ENCODE assay signal across 13 cellular contexts in the genomic region with DNA sequence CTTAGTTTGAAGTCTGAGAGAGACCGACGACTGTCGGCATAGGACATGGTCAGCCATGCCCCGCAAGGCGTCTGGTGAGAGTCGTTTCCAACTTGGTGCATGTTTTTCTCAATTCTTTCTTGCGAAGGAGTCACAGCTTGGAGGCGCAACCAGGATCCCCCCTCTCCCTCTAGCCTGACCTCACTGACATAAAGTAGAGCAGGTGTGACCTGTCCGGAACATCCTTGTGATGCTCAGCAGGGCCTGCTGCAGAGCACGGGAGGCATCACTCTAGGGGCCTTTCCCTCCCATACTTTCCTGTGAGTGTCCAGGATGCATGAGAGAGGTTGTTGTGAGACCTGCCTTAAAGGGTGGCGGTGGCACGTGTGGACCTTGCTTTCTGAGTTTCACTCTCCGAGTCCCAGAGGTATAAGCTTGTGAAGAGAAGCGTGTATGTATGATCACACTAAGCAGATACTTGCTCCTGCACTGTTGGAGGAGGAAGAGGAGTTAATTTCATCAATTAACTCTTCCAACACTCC. TPM values are rescaled to one million over a fixed set of nuclear protein-coding genes. Genes with fewer than 3 reads are reported as not detected.
DNase-seq lines count a peak whose midpoint lies in the region; ATAC-seq, FAIRE-seq and TF ChIP-seq lines count a peak whose summit lies in the region.
"Had no signal": no experiment of that assay in that cellular context is flagged by ENCODE, and none has a peak within 500 bp of the region (broad histone marks: within the 10 kb centered on the region; RNA-seq: fewer than 3 reads in every experiment).

No MANE protein-coding gene starts in this region.

- no peak for DNase-seq in activated CD4-positive, alpha-beta T cell treated with anti-CD3 and anti-CD28 coated beads, Interleukin-2, amount 10 ng/mL, durations not matched to agents 24 days and 14 days
- DNase-seq in activated CD4-positive, alpha-beta T cell treated with anti-CD3 and anti-CD28 coated beads for 1 hour: no peak
- DNase-seq in K562 (ENCODE audit: extremely low read depth in 1 of 4, low spot score in 3 of 4): no peak
- DNase-seq in NCI-H2227 treated with DMSO at 0.1 percent for 48 hours (lab: John Stamatoyannopoulos, UW): no peak
- DNase-seq in Caco-2: no peak
- DNase-seq: caudate nucleus, COR-L47, kidney glomerular epithelial cell, T-helper 2 cell had no signal

- H3K79me2 ChIP-seq in KMS-11 (ENCODE audit: insufficient read depth, low read depth) (peaks cover 86% of the 10 kb centered on the region), K562 (ENCODE audit: control insufficient read depth, insufficient read depth, low read length) (peaks cover 91% of the 10 kb centered on the region)

- H3K27me3 Mint-ChIP-seq in activated CD4-positive, alpha-beta T cell treated with anti-CD3 and anti-CD28 coated beads, Interleukin-2, amount 10 ng/mL, durations not matched to agents 24 days and 14 days: no peaks in the 10 kb centered on the region
- no peaks in the 10 kb centered on the region for H3K27me3 Mint-ChIP-seq in Caco-2 (ENCODE audit: insufficient read depth, unreplicated experiment)

- H2AFZ ChIP-seq in KMS-11 (ENCODE audit: low read depth) (no peak overlapping the region), K562 (ENCODE audit: low read depth, low read length) (no peak overlapping the region)

- H3K4me3 Mint-ChIP-seq in activated CD4-positive, alpha-beta T cell treated with anti-CD3 and anti-CD28 coated beads, Interleukin-2, amount 10 ng/mL, durations not matched to agents 24 days and 14 days: peak overlapping the region; percentile 43
- no peak overlapping the region for H3K4me3 Mint-ChIP-seq in Caco-2 (ENCODE audit: unreplicated experiment)

- BruUV-seq in K562 (replicated peaks; lab: Mats Ljungman, UMichigan) (no TSS peak), Caco-2 (replicated peaks; lab: Mats Ljungman, UMichigan) (no TSS peak)

- H4K20me1 ChIP-seq in KMS-11 (ENCODE audit: insufficient read depth): peaks cover 34% of the 10 kb centered on the region
- peaks cover 75% of the 10 kb centered on the region for H4K20me1 ChIP-seq in K562 (replicated peaks; ENCODE audit: control insufficient read depth, insufficient read depth, low read length)

- no peak overlapping the region for H3K27ac ChIP-seq in KMS-11
- no peak overlapping the region for H3K27ac ChIP-seq in K562 (ENCODE audit: extremely low read depth, low read depth, low read length)

- no peak for TF ChIP-seq RAD21 in K562 (CRISPR knock-in tag; conservative IDR thresholded peaks at IDR 0.05 in 1 of 2, IDR thresholded peaks at IDR 0.05 in 1 of 2)

- TF ChIP-seq EP300 in K562 (IDR thresholded peaks at IDR 0.05; ENCODE audit: low read length): no peak

- no peak for TF ChIP-seq CTCF in KMS-11 (conservative IDR thresholded peaks at IDR 0.05; ENCODE audit: low read depth, low read length)
- TF ChIP-seq CTCF in K562 (IDR thresholded peaks at IDR 0.05 in 2 of 3, conservative IDR thresholded peaks at IDR 0.05 in 1 of 3; ENCODE audit: insufficient read depth in 2 of 3, low read depth in 1 of 3, low read length in 3 of 3): no peak
- TF ChIP-seq CTCF in Caco-2 (IDR thresholded peaks at IDR 0.05; ENCODE audit: insufficient read depth in 1 of 2, low read depth in 1 of 2, low read length in 1 of 2, severe bottlenecking in 1 of 2, unreplicated experiment in 1 of 2): no peak

- CTCF ChIA-PET in K562 (lab: Yijun Ruan, JAX; ENCODE audit: low intra/inter-chr PET ratio): no interaction called here
- CTCF ChIA-PET in Caco-2 (lab: Charles Lee): no interaction called here

- peak; percentile 58 for FAIRE-seq in K562 (lab: Jason Lieb, UNC)
- FAIRE-seq: A204.1 had no signal

- POLR2A ChIA-PET in K562 (lab: Yijun Ruan, JAX) (interaction anchor here (0.6 to 2.5 kb wide), 5 partner anchors 8 to 121 kb away, joined by 3 to 16 read pairs (median 4); no protein-coding TSS in a partner anchor), Caco-2 (lab: Charles Lee) (no interaction called here)

- in situ Hi-C loops in K562 (cut with MboI): loop anchor here (5.0 kb wide), 1 partner anchor 86 kb away; a partner anchor contains a TSS

- H3K4me3 ChIP-seq in KMS-11 (IDR thresholded peaks at IDR 0.05; ENCODE audit: insufficient read depth, low read depth, low read length) (no peak overlapping the region), K562 (no peak overlapping the region), skeletal muscle satellite cell (ENCODE audit: low read length) (no peak overlapping the region), Caco-2 (ENCODE audit: low read depth, low read length) (no peak overlapping the region)

- H3K4me2 ChIP-seq in KMS-11 (peak overlapping the region; percentile 4; the same call in 1 of the 2 replicates), K562 (ENCODE audit: insufficient read depth, low read length) (no peak overlapping the region), skeletal muscle satellite cell (ENCODE audit: low read length) (peak overlapping the region; percentile 27)

- no peak for TF ChIP-seq POLR2A in K562 (conservative IDR thresholded peaks at IDR 0.05)

- H3K4me1 Mint-ChIP-seq in activated CD4-positive, alpha-beta T cell treated with anti-CD3 and anti-CD28 coated beads, Interleukin-2, amount 10 ng/mL, durations not matched to agents 24 days and 14 days: peaks cover 63% of the 10 kb centered on the region
- peaks cover 18% of the 10 kb centered on the region for H3K4me1 Mint-ChIP-seq in Caco-2 (ENCODE audit: low read depth, unreplicated experiment)

- no peaks in the 10 kb centered on the region for H3K9me3 ChIP-seq in K562 (replicated peaks; ENCODE audit: control insufficient read depth, insufficient read depth, low read depth, low read length)
- no peaks in the 10 kb centered on the region for H3K9me3 ChIP-seq in skeletal muscle satellite cell (replicated peaks; ENCODE audit: low read length)
- H3K9me3 ChIP-seq in Caco-2: no peaks in the 10 kb centered on the region

- ATAC-seq in K562 (no peak), HG03460 (IDR thresholded peaks at IDR 0.05; ENCODE audit: unreplicated experiment) (no peak)

- H3K4me1 ChIP-seq in KMS-11 (ENCODE audit: low read depth, poor library complexity, severe bottlenecking) (peaks cover 78% of the 10 kb centered on the region), K562 (replicated peaks in 1 of 2; ENCODE audit: control insufficient read depth in 2 of 2, insufficient read depth in 2 of 2, low read length in 2 of 2) (peaks cover 30 to 36% of the 10 kb centered on the region in 2 experiments; a peak in 4 of 5 replicates), skeletal muscle satellite cell (ENCODE audit: control insufficient read depth, insufficient read depth, low read length) (peaks cover 68% of the 10 kb centered on the region), Caco-2 (peaks cover 16% of the 10 kb centered on the region)

- H3K36me3 Mint-ChIP-seq in activated CD4-positive, alpha-beta T cell treated with anti-CD3 and anti-CD28 coated beads, Interleukin-2, amount 10 ng/mL, durations not matched to agents 24 days and 14 days (ENCODE audit: low read depth): peaks cover 34% of the 10 kb centered on the region
- H3K36me3 Mint-ChIP-seq in Caco-2 (ENCODE audit: insufficient read depth, unreplicated experiment): peaks cover 19% of the 10 kb centered on the region

- H3K27me3 ChIP-seq in KMS-11 (ENCODE audit: insufficient read depth, low read depth): no peaks in the 10 kb centered on the region
- no peaks in the 10 kb centered on the region for H3K27me3 ChIP-seq in K562 (ENCODE audit: control insufficient read depth in 2 of 2, insufficient read depth in 2 of 2, low read length in 2 of 2)
- H3K27me3 ChIP-seq in skeletal muscle satellite cell (ENCODE audit: control insufficient read depth, insufficient read depth, low read length): no peaks in the 10 kb centered on the region
- H3K27me3 ChIP-seq in Caco-2 (replicated peaks; ENCODE audit: control insufficient read depth, insufficient read depth, low read length): no peaks in the 10 kb centered on the region

- peak overlapping the region; percentile 62 for H3K27ac Mint-ChIP-seq in activated CD4-positive, alpha-beta T cell treated with anti-CD3 and anti-CD28 coated beads, Interleukin-2, amount 10 ng/mL, durations not matched to agents 24 days and 14 days
- no peak overlapping the region for H3K27ac Mint-ChIP-seq in Caco-2 (ENCODE audit: unreplicated experiment)

- H3K9me3 Mint-ChIP-seq in activated CD4-positive, alpha-beta T cell treated with anti-CD3 and anti-CD28 coated beads, Interleukin-2, amount 10 ng/mL, durations not matched to agents 24 days and 14 days: no peaks in the 10 kb centered on the region
- H3K9me3 Mint-ChIP-seq in Caco-2 (ENCODE audit: unreplicated experiment): no peaks in the 10 kb centered on the region

- H3K36me3 ChIP-seq in KMS-11 (ENCODE audit: insufficient read depth): no peaks in the 10 kb centered on the region
- H3K36me3 ChIP-seq in K562 (ENCODE audit: control insufficient read depth, insufficient read depth, low read length): peaks cover 68% of the 10 kb centered on the region
- peaks cover 8% of the 10 kb centered on the region for H3K36me3 ChIP-seq in skeletal muscle satellite cell (ENCODE audit: insufficient read depth, low read length)
- H3K36me3 ChIP-seq in Caco-2 (ENCODE audit: control insufficient read depth, insufficient read depth, low read length): peaks cover 3% of the 10 kb centered on the region; the same call in 1 of the 2 replicates

- intact Hi-C loops in activated CD4-positive, alpha-beta T cell treated with anti-CD3 and anti-CD28 coated beads, Interleukin-2, amount 10 ng/mL, durations not matched to agents 24 days and 14 days (cut with micrococcal nuclease): loop anchor here (10.0 kb wide), 1 partner anchor 1223 kb away; no protein-coding TSS in a partner anchor
- intact Hi-C loops in K562 (cut with micrococcal nuclease) (loop anchor here (10.0 kb wide), 1 partner anchor 343 kb away; a partner anchor contains a TSS), Caco-2 (cut with micrococcal nuclease; ENCODE audit: unreplicated experiment) (no loop called here)

- H3K9ac ChIP-seq in KMS-11 (no peak overlapping the region), K562 (ENCODE audit: insufficient read depth in 1 of 2, low read depth in 2 of 2, low read length in 2 of 2) (peak overlapping the region in 1 of 2 experiments; percentile 57; a peak in 2 of 4 replicates), skeletal muscle satellite cell (ENCODE audit: low read depth, low read length) (no peak overlapping the region)

- 91% methylated on average over 14 of the region's 14 CpGs for WGBS in K562 (ENCODE audit: insufficient coverage, low coverage, missing lambda C conversion rate)

- peaks cover 34% of the 10 kb centered on the region for H3K9me1 ChIP-seq in K562 (ENCODE audit: control insufficient read depth, insufficient read depth, low read length)

RNA-seq across cellular contexts. Expression of a gene that starts 5.0 kb away (rescaled TPM):
- 38.8 and 43.4 TPM in 2 replicates for total RNA-seq in activated CD4-positive, alpha-beta T cell treated with anti-CD3 and anti-CD28 coated beads, Interleukin-2, amount 10 ng/mL, durations not matched to agents 24 days and 14 days
- total RNA-seq in K562 (2011; cell fraction: chromatin; rRNA removed; ENCODE audit: low replicate concordance): 144 and 165 TPM in 2 replicates
- 58.9 and 66.3 TPM in 2 replicates for total RNA-seq in K562 (2011; cell fraction: nucleolus; rRNA removed)
- total RNA-seq in K562 (2011; cell fraction: nucleoplasm; rRNA removed): 88.6 and 115 TPM in 2 replicates
- total RNA-seq in K562 (2014; rRNA removed) (10.9 and 16.5 TPM in 2 replicates), K562 (2014; rRNA removed; fragmentation: Illumina TruSeq; extraction: Trizol) (11.6 and 13.0 TPM in 2 replicates), K562 (2015; rRNA removed; fragmentation: Illumina TruSeq; extraction: Trizol) (14.9 and 17.7 TPM in 2 replicates), K562 (2021) (24.0 and 26.6 TPM in 2 replicates), Caco-2 (2022) (32.3 and 36.7 TPM in 2 replicates)
- polyA plus RNA-seq in K562 (2011; rRNA removed) (7.4 and 8.2 TPM in 2 replicates), K562 (2014; fragmentation: Illumina TruSeq; extraction: Trizol) (25.7 and 27.3 TPM in 2 replicates), K562 (2014; fragmentation: Nextera tagmentation; extraction: Ambion mirVana) (1 to 10 TPM; 1.3 to 1.6 TPM), K562 (2014; rRNA removed) (18.8 and 20.3 TPM in 2 replicates)
- polyA plus RNA-seq in K562 (2011; cell fraction: cytosol; rRNA removed): 4.4 and 5.5 TPM in 2 replicates
- polyA plus RNA-seq in K562 (2011; cell fraction: nucleus; rRNA removed): 76.9 and 93.7 TPM in 2 replicates
- polyA plus RNA-seq in K562 (2012): 14.4 and 14.7 TPM in 2 replicates
- 14.8 and 19.0 TPM in 2 replicates for polyA minus RNA-seq in K562 (2011; rRNA and poly(A)+ RNA removed)
- polyA minus RNA-seq in K562 (2011; cell fraction: cytosol; rRNA and poly(A)+ RNA removed): 7.3 and 8.5 TPM in 2 replicates
- polyA minus RNA-seq in K562 (2011; cell fraction: nucleus; rRNA and poly(A)+ RNA removed): 41.6 and 56.6 TPM in 2 replicates
- total RNA-seq in skeletal muscle satellite cell (2012; rRNA removed): 14.6 and 16.5 TPM in 2 replicates
